Comparison of ENCODE assay signal across 9 cellular contexts in the genomic region with DNA sequence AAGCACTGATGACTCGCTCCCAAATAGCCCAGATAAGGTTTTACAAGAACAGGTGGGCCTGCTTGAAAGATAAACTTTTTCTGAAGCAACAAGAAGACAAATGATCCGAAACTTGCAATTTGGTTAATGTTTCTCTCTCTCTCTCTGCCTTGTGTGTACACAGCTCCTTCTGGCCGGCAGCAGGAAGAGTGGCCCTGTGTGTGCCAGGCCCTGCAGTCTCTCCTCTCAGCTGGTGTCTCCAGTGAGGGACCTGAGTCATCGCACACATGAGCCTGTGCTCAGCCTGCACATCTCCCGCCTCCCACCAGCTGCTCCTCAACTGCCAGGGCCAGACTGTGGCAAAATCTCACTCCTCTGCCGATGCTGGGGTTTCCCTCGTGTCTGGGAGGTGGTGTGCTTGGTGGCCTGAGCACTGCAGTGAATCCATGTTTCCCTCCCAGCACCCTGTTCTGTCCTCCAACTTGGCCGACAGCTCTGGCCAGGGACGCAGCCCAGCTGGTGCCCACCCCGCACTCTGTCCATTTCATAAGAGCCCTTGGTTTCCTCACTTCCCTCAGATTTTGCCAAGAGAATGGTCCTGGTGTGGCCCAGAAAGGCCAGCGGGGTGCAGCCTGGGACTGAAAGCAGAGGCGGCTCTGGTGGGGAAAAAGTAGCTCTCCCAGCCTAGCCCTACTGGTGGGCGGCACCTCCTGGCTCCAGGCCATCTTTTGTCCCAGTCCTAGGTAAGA.
A peak's percentile ranks its signal among the peaks of the same experiment; 100 is the strongest.
DNase-seq lines count a peak whose midpoint lies in the region; ATAC-seq and TF ChIP-seq lines count a peak whose summit lies in the region.
"Had no signal": no experiment of that assay in that cellular context is flagged by ENCODE, and none has a peak within 500 bp of the region (broad histone marks: within the 10 kb centered on the region; RNA-seq: fewer than 3 reads in every experiment).

No MANE protein-coding gene starts in this region.

- intact Hi-C loops in tibial artery (cut with DNase I; ENCODE audit: low total_unique reads), result no loop called here

- ATAC-seq in GM18909 (IDR thresholded peaks at IDR 0.05; ENCODE audit: poor library complexity, unreplicated experiment), result peak; percentile 49

- DNase-seq in 8988T, result peak; percentile 68
- peak; percentile 21 for DNase-seq in NCI-H226
- DNase-seq in fibroblast of mammary gland (ENCODE audit: low read depth), result peak; percentile 42
- peak; percentile 20 for DNase-seq in skeletal muscle cell (ENCODE audit: low read depth)
- no peak for DNase-seq in T-helper 9 cell
- DNase-seq in GF-D8 (lab: John Stamatoyannopoulos, UW), result no peak
- DNase-seq in tibial artery, result no peak

- H3K36me3 ChIP-seq in tibial artery, result no peaks in the 10 kb centered on the region
- H3K36me3 ChIP-seq: neutrophil had no signal

- H3K4me3 ChIP-seq in fibroblast of mammary gland (ENCODE audit: control insufficient read depth, low read depth, low read length), result no peak overlapping the region
- no peak overlapping the region for H3K4me3 ChIP-seq in skeletal muscle cell (ENCODE audit: low read depth, low read length)
- H3K4me3 ChIP-seq in tibial artery, result no peak overlapping the region

- H3K27ac ChIP-seq in tibial artery, result no peak overlapping the region
- H3K27ac ChIP-seq: neutrophil had no signal

- H3K4me1 ChIP-seq in tibial artery, result no peaks in the 10 kb centered on the region

- TF ChIP-seq CTCF in fibroblast of mammary gland (conservative IDR thresholded peaks at IDR 0.05; ENCODE audit: control insufficient read depth, insufficient read depth, low read depth, low read length) (no peak), tibial artery (IDR thresholded peaks at IDR 0.05) (no peak)

- no peaks in the 10 kb centered on the region for H3K9me3 ChIP-seq in tibial artery
- H3K9me3 ChIP-seq: neutrophil had no signal

- peaks cover 0 to 11% of the 10 kb centered on the region in 2 donors for H3K27me3 ChIP-seq in tibial artery

Comparison
In these comparisons a context has a peak if more than half of its experiments do, and no peak if none do; other contexts are left out.
1. DNase-seq: peak in 8988T (single experiment), NCI-H226 (single experiment), fibroblast of mammary gland (single experiment) and skeletal muscle cell (single experiment); none in T-helper 9 cell (single experiment), GF-D8 (single experiment) and tibial artery (0 of 2).